Comparison of ENCODE assay signal across 1 cellular context in genomic region chr19:42267644-42268141, GRCh38.
TF ChIP-seq lines count a peak whose summit lies in the region.

No MANE protein-coding gene starts in this region.

TF ChIP-seq in K562, 482 proteins besides CTCF, POLR2A, EP300 and RAD21 (continued from another document):
- TF ChIP-seq CHAMP1 (IDR thresholded peaks at IDR 0.05), result no peak
- TF ChIP-seq ZC3H4 (CRISPR knock-in tag; IDR thresholded peaks at IDR 0.05; ENCODE audit: borderline replicate concordance), result peak; percentile 86; the same call in 1 of the 2 replicates
- 0 out of 2 replicates have a peak, but pooled peaks have one; percentile 71 for TF ChIP-seq HDGF (IDR thresholded peaks at IDR 0.05)
- TF ChIP-seq ZEB2 (IDR thresholded peaks at IDR 0.05), result no peak
